8 cellular contexts compared by ENCODE assay signal in genomic region chr3:128681277-128681829, GRCh38.
DNase-seq lines count a peak whose midpoint lies in the region; TF ChIP-seq lines count a peak whose summit lies in the region.

No MANE protein-coding gene starts in this region.

- H3K36me3 ChIP-seq in mucosa of stomach (ENCODE audit: control insufficient read depth, insufficient read depth, low read length) = no peaks in the 10 kb centered on the region

- peak overlapping the region; percentile 99 for H3K4me3 ChIP-seq in mucosa of stomach (ENCODE audit: low read length)

- peak; percentile 35 for DNase-seq in NCI-H2029 treated with DMSO at 0.1 percent for 48 hours (lab: John Stamatoyannopoulos, UW)
- no peak for DNase-seq in NCI-H2029 (lab: John Stamatoyannopoulos, UW)
- peak; percentile 27 for DNase-seq in NCI-H524 treated with DMSO at 0.1 percent for 48 hours (lab: John Stamatoyannopoulos, UW)
- DNase-seq in caudate nucleus (lab: John Stamatoyannopoulos, UW) = peak in 7 of 61 donors; percentile 28 to 75 (median 71)
- no peak for DNase-seq in kidney tubule cell (ENCODE audit: low spot score)
- DNase-seq in HEK293T (ENCODE audit: extremely low spot score) = no peak
- no peak for DNase-seq in KBM-7

- H3K27ac ChIP-seq in caudate nucleus (ENCODE audit: low read depth, low read length) = peak overlapping the region; percentile 99

- in situ Hi-C loops in KBM-7 (cut with MboI; ENCODE audit: low pct_unique_long_range_greater_than_20kb, low sequenced_read_pairs) = no loop called here

- H3K27me3 ChIP-seq in mucosa of stomach (ENCODE audit: control insufficient read depth, insufficient read depth, low read length) = no peaks in the 10 kb centered on the region

- no peaks in the 10 kb centered on the region for H3K9me3 ChIP-seq in mucosa of stomach (ENCODE audit: control insufficient read depth, low read length)

- H3K4me1 ChIP-seq in mucosa of stomach (ENCODE audit: control insufficient read depth, insufficient read depth, low read length) = peaks cover 6% of the 10 kb centered on the region

- CTCF ChIA-PET in HEK293T (lab: Yijun Ruan, JAX) = interaction anchor here (0.9 to 2.0 kb wide), 9 partner anchors 32 to 197 kb away, joined by 3 to 16 read pairs (median 4); partner anchors contain the start of gene ACAD9

- POLR2A ChIA-PET in HEK293T (lab: Yijun Ruan, JAX) = interaction anchor here (1.0 to 2.8 kb wide), 9 partner anchors 12 to 197 kb away, joined by 3 to 22 read pairs (median 4); partner anchors contain the start of genes ACAD9, RAB7A and RPN1

- peak overlapping the region; percentile 97 for H3K9ac ChIP-seq in mucosa of stomach (ENCODE audit: low read length)

TF ChIP-seq in HEK293T, 16 proteins besides CTCF, POLR2A, EP300 and RAD21:
- TF ChIP-seq FOXK2 (IDR thresholded peaks at IDR 0.05) (no peak), NFRKB (IDR thresholded peaks at IDR 0.05) (no peak), LEF1 (IDR thresholded peaks at IDR 0.05; ENCODE audit: borderline replicate concordance) (no peak), TARDBP (IDR thresholded peaks at IDR 0.05) (no peak), SUZ12 (IDR thresholded peaks at IDR 0.05) (no peak)

Comparison
In these comparisons a context has a peak if more than half of its experiments do, and no peak if none do; other contexts are left out.
1. DNase-seq: peak in NCI-H2029 treated with DMSO at 0.1 percent for 48 hours (single experiment) and NCI-H524 treated with DMSO at 0.1 percent for 48 hours (single experiment); none in NCI-H2029 (single experiment), kidney tubule cell (single experiment), HEK293T (single experiment) and KBM-7 (single experiment).